Comparison of ENCODE assay signal across 8 cellular contexts in the genomic region with DNA sequence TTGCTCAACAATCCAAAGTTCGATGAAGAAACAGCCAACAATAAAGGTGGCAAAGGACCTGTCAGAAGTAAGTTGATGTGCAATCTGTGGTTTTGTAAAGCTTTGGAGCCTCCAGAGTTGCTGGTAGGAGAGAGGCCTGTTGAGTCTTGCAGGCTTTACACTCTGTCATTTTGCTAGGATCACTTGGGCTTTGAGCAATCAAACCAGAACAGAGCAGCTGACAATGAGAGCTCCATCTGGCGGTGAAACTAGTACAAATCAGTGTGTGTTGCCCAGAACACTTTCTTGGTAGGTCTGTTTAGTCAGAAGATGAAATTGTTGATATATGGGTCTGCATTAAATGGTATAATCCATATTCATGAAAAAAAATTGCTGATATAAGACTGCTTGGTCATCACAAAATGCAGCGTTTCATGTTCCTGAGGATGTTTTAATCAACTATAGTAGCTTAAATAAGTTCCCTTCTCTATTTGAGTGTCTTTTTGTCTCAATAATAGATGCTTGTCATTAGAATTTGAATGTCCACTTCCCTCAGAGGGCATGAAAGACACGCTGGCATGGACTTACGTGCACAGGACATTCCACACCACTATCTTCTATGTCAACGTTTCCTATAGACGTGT. TPM values are rescaled to one million over a fixed set of nuclear protein-coding genes. Genes with fewer than 3 reads are reported as not detected.
DNase-seq lines count a peak whose midpoint lies in the region; ATAC-seq, FAIRE-seq and TF ChIP-seq lines count a peak whose summit lies in the region.

No MANE protein-coding gene starts in this region.

- H3K27ac Mint-ChIP-seq in activated CD4-positive, alpha-beta memory T cell treated with anti-CD3 and anti-CD28 coated beads, Interleukin-2, amount 10 ng/mL, durations not matched to agents 7 days and 5 days = no peak overlapping the region

- H3K9me3 Mint-ChIP-seq in activated CD4-positive, alpha-beta memory T cell treated with anti-CD3 and anti-CD28 coated beads, Interleukin-2, amount 10 ng/mL, durations not matched to agents 7 days and 5 days = no peaks in the 10 kb centered on the region

- POLR2A ChIA-PET in activated CD4-positive, alpha-beta memory T cell treated with anti-CD3 and anti-CD28 coated beads, Interleukin-2, amount 10 ng/mL, durations not matched to agents 7 days and 5 days (lab: Charles Lee) = interaction anchor here (1.1 to 2.6 kb wide), 3 partner anchors 9 to 127 kb away, joined by 3 to 13 read pairs (median 3); a partner anchor contains a TSS

- CTCF ChIA-PET in activated CD4-positive, alpha-beta memory T cell treated with anti-CD3 and anti-CD28 coated beads, Interleukin-2, amount 10 ng/mL, durations not matched to agents 7 days and 5 days (lab: Charles Lee) = interaction anchor here (0.8 to 6.4 kb wide), 41 partner anchors 9 to 485 kb away, joined by 3 to 230 read pairs (median 4); a partner anchor contains a TSS

- peak; percentile 73 for TF ChIP-seq CTCF in GM06990 (IDR thresholded peaks at IDR 0.05; ENCODE audit: insufficient read depth, low read length, poor library complexity, severe bottlenecking)

- H3K4me1 Mint-ChIP-seq in activated CD4-positive, alpha-beta memory T cell treated with anti-CD3 and anti-CD28 coated beads, Interleukin-2, amount 10 ng/mL, durations not matched to agents 7 days and 5 days = peaks cover 4% of the 10 kb centered on the region

- no peaks in the 10 kb centered on the region; the same call in none of the 2 replicates for H3K36me3 ChIP-seq in GM06990 (ENCODE audit: control insufficient read depth, insufficient read depth, low read length)

- FAIRE-seq in endometrium (lab: Jason Lieb, UNC) = peak; percentile 23

- DNase-seq in GM06990 (ENCODE audit: extremely low read depth, insufficient read length) = peak; percentile 27
- DNase-seq in NCI-H774 (lab: John Stamatoyannopoulos, UW) = peak; percentile 53
- DNase-seq in activated CD4-positive, alpha-beta memory T cell treated with anti-CD3 and anti-CD28 coated beads, Interleukin-2, amount 10 ng/mL, durations not matched to agents 7 days and 5 days = peak; percentile 68
- peak; percentile 78 for DNase-seq in middle frontal gyrus (ENCODE audit: extremely low spot score, low spot score)
- peak; percentile 24 for DNase-seq in stimulated activated CD8-positive, alpha-beta memory T cell treated with anti-CD3 and anti-CD28 coated beads, Interleukin-7, amount 100 ng/mL, for 24 hours (ENCODE audit: low read depth)

- peaks cover 1% of the 10 kb centered on the region for H3K36me3 Mint-ChIP-seq in activated CD4-positive, alpha-beta memory T cell treated with anti-CD3 and anti-CD28 coated beads, Interleukin-2, amount 10 ng/mL, durations not matched to agents 7 days and 5 days (ENCODE audit: low read depth)

- no peaks in the 10 kb centered on the region for H3K27me3 ChIP-seq in GM06990 (replicated peaks; ENCODE audit: control insufficient read depth, insufficient read depth, low read length)

- ATAC-seq in HG02973 (IDR thresholded peaks at IDR 0.05; ENCODE audit: unreplicated experiment) (peak; percentile 48), HG03280 (IDR thresholded peaks at IDR 0.05; ENCODE audit: unreplicated experiment) (no peak)

- no peak overlapping the region for H3K4me3 ChIP-seq in GM06990 (replicated peaks; ENCODE audit: low read depth, low read length)

- H3K27me3 Mint-ChIP-seq in activated CD4-positive, alpha-beta memory T cell treated with anti-CD3 and anti-CD28 coated beads, Interleukin-2, amount 10 ng/mL, durations not matched to agents 7 days and 5 days = no peaks in the 10 kb centered on the region

- H3K4me3 Mint-ChIP-seq in activated CD4-positive, alpha-beta memory T cell treated with anti-CD3 and anti-CD28 coated beads, Interleukin-2, amount 10 ng/mL, durations not matched to agents 7 days and 5 days = no peak overlapping the region

RNA-seq across cellular contexts. Expression of a gene that starts 25.7 kb away (rescaled TPM):
- total RNA-seq in activated CD4-positive, alpha-beta memory T cell treated with anti-CD3 and anti-CD28 coated beads, Interleukin-2, amount 10 ng/mL, durations not matched to agents 7 days and 5 days = 1 to 10 TPM; 6.2 to 6.5 TPM

RNA-seq across cellular contexts. Expression of a gene that starts 39.6 kb away (rescaled TPM):
- 10 to 100 TPM; 14.8 to 14.9 TPM for total RNA-seq in activated CD4-positive, alpha-beta memory T cell treated with anti-CD3 and anti-CD28 coated beads, Interleukin-2, amount 10 ng/mL, durations not matched to agents 7 days and 5 days

RNA-seq across cellular contexts. Expression of a gene that starts 52.4 kb away (rescaled TPM):
- total RNA-seq in activated CD4-positive, alpha-beta memory T cell treated with anti-CD3 and anti-CD28 coated beads, Interleukin-2, amount 10 ng/mL, durations not matched to agents 7 days and 5 days = 10 to 100 TPM; 77.5 to 79.6 TPM

Comparison
In these comparisons a context has a peak if more than half of its experiments do, and no peak if none do; other contexts are left out.
1. DNase-seq: peak in every context shown above with its lines; median percentile 78 in middle frontal gyrus; 68 in activated CD4-positive, alpha-beta memory T cell treated with anti-CD3 and anti-CD28 coated beads, Interleukin-2, amount 10 ng/mL, durations not matched to agents 7 days and 5 days; 53 in NCI-H774; 27 in GM06990; 24 in stimulated activated CD8-positive, alpha-beta memory T cell treated with anti-CD3 and anti-CD28 coated beads, Interleukin-7, amount 100 ng/mL, for 24 hours.